In genomic region chr2:66481100-66481549, GRCh38 we compare ENCODE assay signal across 1 cellular context.
TF ChIP-seq lines count a peak whose summit lies in the region.

No MANE protein-coding gene starts in this region.

TF ChIP-seq in endothelial cell of umbilical vein, 7 proteins besides CTCF, POLR2A, EP300 and RAD21 (continued from another document):
- TF ChIP-seq FOS (IDR thresholded peaks at IDR 0.05; ENCODE audit: borderline replicate concordance, insufficient read depth, low read length), result peak; percentile 79
- peak; percentile 93 for TF ChIP-seq GATA2 (IDR thresholded peaks at IDR 0.05; ENCODE audit: insufficient read depth, insufficient read length, low read depth, low read length)
- peak; percentile 60 for TF ChIP-seq JUN (IDR thresholded peaks at IDR 0.05; ENCODE audit: borderline replicate concordance, insufficient read depth, insufficient read length, low read depth)
